In genomic region chr12:124745468-124745890, GRCh38 we compare ENCODE assay signal across 1 cellular context.
TF ChIP-seq lines count a peak whose summit lies in the region.

No MANE protein-coding gene starts in this region.

TF ChIP-seq in IMR-90, 13 proteins besides CTCF, POLR2A, EP300 and RAD21 (continued from another document):
- no peak for TF ChIP-seq ELK1 (IDR thresholded peaks at IDR 0.05; ENCODE audit: borderline replicate concordance, low read depth, low read length)
- no peak for TF ChIP-seq NFE2L2 (IDR thresholded peaks at IDR 0.05; ENCODE audit: low read depth, low read length)
- TF ChIP-seq CHD1 (IDR thresholded peaks at IDR 0.05; ENCODE audit: low read depth, low read length): no peak
- TF ChIP-seq CEBPB (IDR thresholded peaks at IDR 0.05; ENCODE audit: low read depth, low read length): no peak
- no peak for TF ChIP-seq MAFK (IDR thresholded peaks at IDR 0.05; ENCODE audit: low read depth, low read length)
- no peak for TF ChIP-seq MAZ (IDR thresholded peaks at IDR 0.05; ENCODE audit: borderline replicate concordance, low read depth, low read length)
